Comparison of ENCODE assay signal across 22 cellular contexts in the genomic region with DNA sequence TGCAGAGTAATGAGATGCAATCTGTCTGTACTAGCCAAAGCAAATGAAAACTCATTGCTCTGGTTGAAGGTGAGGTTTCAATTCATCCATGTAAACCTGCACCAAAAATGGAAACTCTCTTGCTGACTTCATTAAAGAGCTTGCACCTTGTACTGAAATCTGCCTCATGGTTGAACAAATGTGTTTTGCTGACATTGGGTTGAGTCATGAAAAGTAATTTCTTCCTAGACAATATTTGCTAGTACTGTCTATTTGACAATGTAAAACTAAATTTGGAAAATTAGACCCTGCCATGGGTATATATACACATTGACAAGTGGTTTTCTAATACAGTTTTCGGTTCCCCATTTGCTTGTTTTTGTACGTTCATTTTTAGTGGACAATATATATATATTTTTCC. TPM values are rescaled to one million over a fixed set of nuclear protein-coding genes. Genes with fewer than 3 reads are reported as not detected.
A peak's percentile ranks its signal among the peaks of the same experiment; 100 is the strongest.
DNase-seq lines count a peak whose midpoint lies in the region; ATAC-seq and TF ChIP-seq lines count a peak whose summit lies in the region.
"Had no signal": no experiment of that assay in that cellular context is flagged by ENCODE, and none has a peak within 500 bp of the region (broad histone marks: within the 10 kb centered on the region; RNA-seq: fewer than 3 reads in every experiment).

No MANE protein-coding gene starts in this region.

- ATAC-seq in GM18867 (IDR thresholded peaks at IDR 0.05; ENCODE audit: unreplicated experiment) (peak; percentile 76), GM19463 (IDR thresholded peaks at IDR 0.05; ENCODE audit: unreplicated experiment) (peak; percentile 56), HG03175 (IDR thresholded peaks at IDR 0.05; ENCODE audit: unreplicated experiment) (peak; percentile 43)
- ATAC-seq: PC-3 had no signal

- H3K4me3 ChIP-seq in sigmoid colon, result no peak overlapping the region
- H3K4me3 ChIP-seq: GM23248 had no signal

- no peak for TF ChIP-seq POLR2A in sigmoid colon (IDR thresholded peaks at IDR 0.05)

- no peak for TF ChIP-seq CTCF in sigmoid colon (IDR thresholded peaks at IDR 0.05)

- H3K36me3 ChIP-seq in sigmoid colon, result no peaks in the 10 kb centered on the region

- no peak for DNase-seq in sigmoid colon
- DNase-seq in hepatic stellate cell (ENCODE audit: low spot score), result no peak
- no peak for DNase-seq in NCI-H1436 (lab: John Stamatoyannopoulos, UW)
- DNase-seq in stimulated activated CD4-positive, alpha-beta T cell treated with anti-CD3 and anti-CD28 coated beads, Interleukin-2, amount 100 ng/mL, for 48 hours, result no peak
- DNase-seq: ACHN, DMS79 treated with DMSO at 0.1 percent for 48 hours, GM23248, HCEC 1CT, KG1, NCI-H187, NCI-H2107, NCI-H510A treated with DMSO at 0.1 percent for 48 hours, NCI-H774, PC-3, T-helper 1 cell, T1000 had no signal

- TF ChIP-seq EP300 in sigmoid colon (IDR thresholded peaks at IDR 0.05), result no peak

- H3K4me1 ChIP-seq in sigmoid colon, result no peaks in the 10 kb centered on the region

- WGBS in sigmoid colon, 2 donors, result 90% methylated on average over 2 of the region's 2 CpGs

- H3K9me3 ChIP-seq in sigmoid colon, result no peaks in the 10 kb centered on the region

- no peaks in the 10 kb centered on the region for H3K27me3 ChIP-seq in sigmoid colon

- H3K27ac ChIP-seq in sigmoid colon, result no peak overlapping the region
- H3K27ac ChIP-seq: C4-2B, GM23248, RWPE1 had no signal

- intact Hi-C loops in sigmoid colon (cut with DNase I), result no loop called here

RNA-seq across cellular contexts. Expression of gene RYR3, which starts 33.3 kb away (rescaled TPM):
- 10 to 100 TPM in 3 of 4 donors, 1 to 10 TPM in 1; 9.5 to 29.1 (median 15.8) TPM for total RNA-seq in sigmoid colon
- polyA plus RNA-seq in sigmoid colon, result under 1 TPM in 2 of 3 donors, not detected in 1; 0.38 to 0.60 TPM
- total RNA-seq: GM23248, HT-29, PC-3 had no signal
